20 cellular contexts compared by ENCODE assay signal in genomic region chr15:59993041-59993750, GRCh38. TPM values are rescaled to one million over a fixed set of nuclear protein-coding genes. Genes with fewer than 3 reads are reported as not detected.
DNase-seq lines count a peak whose midpoint lies in the region; ATAC-seq and TF ChIP-seq lines count a peak whose summit lies in the region.
"Had no signal": no experiment of that assay in that cellular context is flagged by ENCODE, and none has a peak within 500 bp of the region (broad histone marks: within the 10 kb centered on the region; RNA-seq: fewer than 3 reads in every experiment).

No MANE protein-coding gene starts in this region.

- TF ChIP-seq CTCF in GM23338 (conservative IDR thresholded peaks at IDR 0.05; ENCODE audit: low read depth in 2 of 2) (no peak), osteoblast (IDR thresholded peaks at IDR 0.05; ENCODE audit: extremely low read depth, low read depth, low read length) (no peak)

- ATAC-seq in GM23338 (peak; percentile 12), HG03025 (IDR thresholded peaks at IDR 0.05; ENCODE audit: low FRiP score, unreplicated experiment) (no peak)
- ATAC-seq: CD8-positive, alpha-beta T cell had no signal

- H3K4me1 ChIP-seq in GM23338 (ENCODE audit: insufficient read depth) (peaks cover 40% of the 10 kb centered on the region), HUES6 (ENCODE audit: control insufficient read depth, insufficient read depth, low read length) (peaks cover 33% of the 10 kb centered on the region), iPS-15b (ENCODE audit: control insufficient read depth, insufficient read depth, low read length) (peaks cover 18% of the 10 kb centered on the region), osteoblast (ENCODE audit: insufficient read depth, low read length) (no peaks in the 10 kb centered on the region)

- H4K20me1 ChIP-seq in GM23338 (replicated peaks; ENCODE audit: insufficient read depth) = no peaks in the 10 kb centered on the region
- no peaks in the 10 kb centered on the region for H4K20me1 ChIP-seq in osteoblast (ENCODE audit: insufficient read depth, low read length)

- H3K9ac ChIP-seq in HUES6 (ENCODE audit: low read length) (no peak overlapping the region), iPS-15b (ENCODE audit: low read depth, low read length) (peak overlapping the region; percentile 26)
- H3K9ac ChIP-seq: BLaER1 treated with 17β-estradiol and CSF1 and Interleukin-3, amounts not matched to agents 10 nM and 100 nM; GM23248 had no signal

- peaks cover 39% of the 10 kb centered on the region for H3K4me1 Mint-ChIP-seq in GM23338

- H3K36me3 ChIP-seq in GM23338 (ENCODE audit: insufficient read depth) (no peaks in the 10 kb centered on the region), HUES6 (ENCODE audit: control insufficient read depth, insufficient read depth, low read length) (no peaks in the 10 kb centered on the region), iPS-15b (ENCODE audit: control insufficient read depth, insufficient read depth, low read length) (no peaks in the 10 kb centered on the region), osteoblast (ENCODE audit: insufficient read depth, low read length) (no peaks in the 10 kb centered on the region)
- H3K36me3 ChIP-seq: BLaER1 treated with 17β-estradiol and CSF1 and Interleukin-3, amounts not matched to agents 10 nM and 100 nM had no signal

- H3F3A ChIP-seq in GM23338 (replicated peaks; ENCODE audit: low read depth) = peaks cover 15% of the 10 kb centered on the region

- H3K9me3 Mint-ChIP-seq in GM23338 = no peaks in the 10 kb centered on the region
- H3K9me3 Mint-ChIP-seq: CD8-positive, alpha-beta T cell had no signal

- H3K27me3 ChIP-seq in GM23338 (ENCODE audit: insufficient read depth) (peaks cover 23% of the 10 kb centered on the region), HUES6 (ENCODE audit: control insufficient read depth, insufficient read depth, low read length) (peaks cover 59% of the 10 kb centered on the region), iPS-15b (ENCODE audit: control insufficient read depth, insufficient read depth, low read length) (peaks cover 39% of the 10 kb centered on the region), osteoblast (ENCODE audit: insufficient read depth, low read length) (peaks cover 83% of the 10 kb centered on the region)

- H3K4me2 ChIP-seq in GM23338 = peak overlapping the region; percentile 94
- no peak overlapping the region for H3K4me2 ChIP-seq in osteoblast (ENCODE audit: insufficient read depth, low read length)
- H3K4me2 ChIP-seq: BLaER1 treated with 17β-estradiol and CSF1 and Interleukin-3, amounts not matched to agents 10 nM and 100 nM had no signal

- H3K4me3 ChIP-seq in GM23338 (peak overlapping the region; percentile 82), HUES6 (ENCODE audit: low read depth, low read length) (peak overlapping the region; percentile 68), iPS-15b (ENCODE audit: low read depth, low read length) (peak overlapping the region; percentile 47), osteoblast (ENCODE audit: insufficient read depth, low read length) (no peak overlapping the region)
- H3K4me3 ChIP-seq: BLaER1 treated with 17β-estradiol and CSF1 and Interleukin-3, amounts not matched to agents 10 nM and 100 nM; GM23248; SK-N-MC had no signal

- no peaks in the 10 kb centered on the region for H3K36me3 Mint-ChIP-seq in GM23338 (ENCODE audit: low read depth)
- H3K36me3 Mint-ChIP-seq: CD8-positive, alpha-beta T cell had no signal

- H3K27ac ChIP-seq in GM23338 (ENCODE audit: low read depth) = no peak overlapping the region
- no peak overlapping the region for H3K27ac ChIP-seq in HUES6 (ENCODE audit: low read depth, low read length)
- H3K27ac ChIP-seq in osteoblast (ENCODE audit: low read depth, low read length) = no peak overlapping the region
- H3K27ac ChIP-seq: BLaER1 treated with 17β-estradiol and CSF1 and Interleukin-3, amounts not matched to agents 10 nM and 100 nM; GM23248; SK-N-MC had no signal

- H2AFZ ChIP-seq in GM23338 (no peak overlapping the region), osteoblast (ENCODE audit: low read length) (no peak overlapping the region)
- H2AFZ ChIP-seq: GM23248 had no signal

- no peaks in the 10 kb centered on the region for H3K9me2 ChIP-seq in GM23338 (ENCODE audit: insufficient read depth)

- DNase-seq in GM23338 (ENCODE audit: low spot score) = peak; percentile 68
- DNase-seq in osteoblast (ENCODE audit: insufficient read length, low spot score, missing footprints) = peak; percentile 49
- no peak for DNase-seq in kidney glomerular epithelial cell (lab: John Stamatoyannopoulos, UW)
- DNase-seq in NCI-H187 (lab: John Stamatoyannopoulos, UW) = no peak
- DNase-seq: CD8-positive, alpha-beta T cell; GM23248; KG1; MV-4-11; NCI-H187 treated with DMSO at 0.1 percent for 48 hours; NCI-H2227 treated with DMSO at 0.1 percent for 48 hours; NCI-H774; SHP77 had no signal

- H3K79me2 ChIP-seq in GM23338 (replicated peaks; ENCODE audit: insufficient read depth) (no peaks in the 10 kb centered on the region), osteoblast (ENCODE audit: insufficient read depth, low read length) (no peaks in the 10 kb centered on the region)

- H3K27me3 Mint-ChIP-seq in GM23338 (ENCODE audit: insufficient read depth, low read depth, poor library complexity) = peaks cover 33% of the 10 kb centered on the region

- H3K4me3 Mint-ChIP-seq in GM23338 = peak overlapping the region; percentile 79
- H3K4me3 Mint-ChIP-seq: CD8-positive, alpha-beta T cell had no signal

- no peak overlapping the region for H3K27ac Mint-ChIP-seq in GM23338
- H3K27ac Mint-ChIP-seq: CD8-positive, alpha-beta T cell had no signal

- H3K9me3 ChIP-seq in HUES6 (ENCODE audit: control insufficient read depth, insufficient read depth, low read depth, low read length) (no peaks in the 10 kb centered on the region), iPS-15b (ENCODE audit: control insufficient read depth, insufficient read depth, low read length) (no peaks in the 10 kb centered on the region), osteoblast (ENCODE audit: low read depth, low read length) (no peaks in the 10 kb centered on the region)

TF ChIP-seq in GM23338, 12 proteins besides CTCF, POLR2A, EP300 and RAD21 (continues in another document):
- TF ChIP-seq POLR2AphosphoS5 (IDR thresholded peaks at IDR 0.05; ENCODE audit: low read depth) (no peak), EZH2phosphoT487 (IDR thresholded peaks at IDR 0.05; ENCODE audit: unreplicated experiment) (no peak), ZNF331 (CRISPR knock-in tag; IDR thresholded peaks at IDR 0.05; ENCODE audit: low read depth) (no peak), NANOG (IDR thresholded peaks at IDR 0.05; ENCODE audit: borderline replicate concordance) (no peak)

RNA-seq across cellular contexts. Expression of gene FOXB1, which starts 10.9 kb away (rescaled TPM):
- 3.1 and 4.7 TPM in 2 replicates for total RNA-seq in GM23338 (2014; rRNA removed; shearing (Covaris generic))
- 5.4 and 6.7 TPM in 2 replicates for polyA plus RNA-seq in GM23338 (2016; fragmentation: Nextera tagmentation; extraction: Ambion mirVana)
- total RNA-seq in osteoblast = not detected in 2 replicates
- total RNA-seq: Calu3; CD8-positive, alpha-beta T cell; GM23248; OCI-LY7; RPMI7951 had no signal
- polyA plus RNA-seq: GM23248 had no signal

Comparison
In these comparisons a context has a peak if more than half of its experiments do, and no peak if none do; other contexts are left out.
1. DNase-seq: peak in GM23338 (single experiment) and osteoblast (single experiment); none in kidney glomerular epithelial cell (single experiment) and NCI-H187 (0 of 2).